In the genomic region with DNA sequence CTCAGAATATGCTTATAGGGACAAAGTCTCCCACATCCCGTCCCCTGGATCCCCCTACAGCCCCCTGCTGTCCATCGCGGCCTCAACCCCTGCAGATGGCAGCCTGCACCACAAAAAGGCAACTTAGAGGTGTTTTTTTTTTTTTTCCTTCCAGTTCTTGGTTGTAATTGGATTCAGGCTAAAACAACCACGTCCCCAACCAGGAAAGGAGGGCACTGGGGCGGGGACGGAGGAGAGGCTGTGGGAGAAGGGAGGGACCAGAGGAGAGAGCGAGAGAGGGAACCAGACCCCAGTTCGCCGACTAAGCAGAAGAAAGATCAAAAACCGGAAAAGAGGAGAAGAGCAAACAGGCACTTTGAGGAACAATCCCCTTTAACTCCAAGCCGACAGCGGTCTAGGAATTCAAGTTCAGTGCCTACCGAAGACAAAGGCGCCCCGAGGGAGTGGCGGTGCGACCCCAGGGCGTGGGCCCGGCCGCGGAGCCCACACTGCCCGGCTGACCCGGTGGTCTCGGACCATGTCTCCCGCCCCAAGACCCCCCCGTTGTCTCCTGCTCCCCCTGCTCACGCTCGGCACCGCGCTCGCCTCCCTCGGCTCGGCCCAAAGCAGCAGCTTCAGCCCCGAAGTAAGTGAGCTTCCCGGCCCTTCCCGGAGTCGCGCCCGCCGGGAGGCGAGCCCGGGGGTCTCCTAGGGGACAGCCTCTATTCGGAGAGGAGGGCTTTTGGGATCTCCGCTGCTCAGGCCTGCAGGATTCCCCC, we compare ENCODE assay signal across 8 cellular contexts. TPM values are rescaled to one million over a fixed set of nuclear protein-coding genes. Genes with fewer than 3 reads are reported as not detected.
DNase-seq lines count a peak whose midpoint lies in the region.

TSS of gene MMP14 (plus strand) at position 285 of the 758 bp plus-strand sequence. CDS start at position 518, 233 bp downstream.

- DNase-seq in NOMO-1 treated with DMSO at 0.1 percent for 48 hours (lab: John Stamatoyannopoulos, UW; ENCODE audit: unreplicated experiment) (peak; percentile 7), NOMO-1 treated with dmso at 0.1 percent for 144 hours (lab: John Stamatoyannopoulos, UW; ENCODE audit: unreplicated experiment) (no peak), T1000 (lab: John Stamatoyannopoulos, UW) (peak; percentile 32), fibroblast of gingiva (ENCODE audit: low read depth) (peak; percentile 95), myocyte (ENCODE audit: low read depth) (peak; percentile 93), SIG-M5 treated with dmso at 0.1 percent for 504 hours (lab: John Stamatoyannopoulos, UW; ENCODE audit: unreplicated experiment) (no peak), SHP77 treated with DMSO at 0.1 percent for 48 hours (lab: John Stamatoyannopoulos, UW) (no peak)
- DNase-seq in stimulated activated CD4-positive, alpha-beta T cell treated with anti-CD3 and anti-CD28 coated beads, Interleukin-2, amount 100 ng/mL, for 48 hours, result no peak

RNA-seq across cellular contexts. Expression of gene MMP14, which starts in this region (rescaled TPM):
- 423 and 532 TPM in 2 replicates for total RNA-seq in myocyte
- 543 TPM for polyA plus RNA-seq in myocyte (2012)

Comparison
In these comparisons a context has a peak if more than half of its experiments do, and no peak if none do; other contexts are left out.
1. DNase-seq: peak in NOMO-1 treated with DMSO at 0.1 percent for 48 hours (single experiment), T1000 (single experiment), fibroblast of gingiva (single experiment) and myocyte (single experiment); none in NOMO-1 treated with dmso at 0.1 percent for 144 hours (single experiment), SIG-M5 treated with dmso at 0.1 percent for 504 hours (single experiment), stimulated activated CD4-positive, alpha-beta T cell treated with anti-CD3 and anti-CD28 coated beads, Interleukin-2, amount 100 ng/mL, for 48 hours (0 of 2) and SHP77 treated with DMSO at 0.1 percent for 48 hours (single experiment).